ENCODE assay signal across 3 cellular contexts in genomic region chr7:109073543-109073942, GRCh38.
"Had no signal": no experiment of that assay in that cellular context is flagged by ENCODE, and none has a peak within 500 bp of the region (broad histone marks: within the 10 kb centered on the region; RNA-seq: fewer than 3 reads in every experiment).

No MANE protein-coding gene starts in this region.

- DNase-seq: GDM1, GF-D8 had no signal

- H3K4me3 ChIP-seq: GM12878 had no signal

- ATAC-seq: GM12878 had no signal
